In genomic region chr1:180028864-180029263, GRCh38 we compare ENCODE assay signal across 15 cellular contexts.
A peak's percentile ranks its signal among the peaks of the same experiment; 100 is the strongest.
DNase-seq lines count a peak whose midpoint lies in the region; ATAC-seq, FAIRE-seq and TF ChIP-seq lines count a peak whose summit lies in the region.
"Had no signal": no experiment of that assay in that cellular context is flagged by ENCODE, and none has a peak within 500 bp of the region (broad histone marks: within the 10 kb centered on the region; RNA-seq: fewer than 3 reads in every experiment).

No MANE protein-coding gene starts in this region.

- peaks cover 52% of the 10 kb centered on the region for H3K36me3 ChIP-seq in DND-41 (ENCODE audit: insufficient read depth, low read length)
- H3K36me3 ChIP-seq in K562 (ENCODE audit: control insufficient read depth, insufficient read depth, low read length): peaks cover 51% of the 10 kb centered on the region
- peaks cover 40% of the 10 kb centered on the region for H3K36me3 ChIP-seq in neutrophil
- H3K36me3 ChIP-seq: brain microvascular endothelial cell had no signal

- TF ChIP-seq POLR2A in K562 (conservative IDR thresholded peaks at IDR 0.05): no peak

- H3K9me3 ChIP-seq in DND-41 (ENCODE audit: insufficient read depth, low read length, severe bottlenecking): no peaks in the 10 kb centered on the region
- H3K9me3 ChIP-seq in K562 (replicated peaks; ENCODE audit: control insufficient read depth, insufficient read depth, low read depth, low read length): no peaks in the 10 kb centered on the region
- H3K9me3 ChIP-seq in neutrophil: no peaks in the 10 kb centered on the region
- H3K9me3 ChIP-seq: left lung, SJCRH30 had no signal

- H3K9ac ChIP-seq in DND-41 (ENCODE audit: low read depth, low read length) (no peak overlapping the region), K562 (ENCODE audit: insufficient read depth in 1 of 2, low read depth in 2 of 2, low read length in 2 of 2) (no peak overlapping the region)

- H3K79me2 ChIP-seq in DND-41 (ENCODE audit: insufficient read depth, low read length): no peaks in the 10 kb centered on the region
- no peaks in the 10 kb centered on the region for H3K79me2 ChIP-seq in K562 (ENCODE audit: control insufficient read depth, insufficient read depth, low read length)

- H3K4me2 ChIP-seq in DND-41 (ENCODE audit: insufficient read depth, low read length) (no peak overlapping the region), K562 (ENCODE audit: insufficient read depth, low read length) (no peak overlapping the region)

- no peaks in the 10 kb centered on the region for H3K4me1 ChIP-seq in DND-41 (ENCODE audit: insufficient read depth, low read length)
- H3K4me1 ChIP-seq in K562 (replicated peaks in 1 of 2; ENCODE audit: control insufficient read depth in 2 of 2, insufficient read depth in 2 of 2, low read length in 2 of 2): no peaks in the 10 kb centered on the region; a peak in 1 of 5 replicates
- H3K4me1 ChIP-seq in neutrophil (ENCODE audit: control insufficient read depth in 1 of 2, insufficient read depth in 1 of 2, low read depth in 1 of 2, low read length in 1 of 2): peaks cover 21 to 23% of the 10 kb centered on the region in 2 experiments
- H3K4me1 ChIP-seq: SJCRH30 had no signal

- intact Hi-C loops in K562 (cut with micrococcal nuclease): no loop called here

- CTCF ChIA-PET in K562 (lab: Yijun Ruan, JAX; ENCODE audit: low intra/inter-chr PET ratio): no interaction called here

- WGBS in K562 (ENCODE audit: insufficient coverage, low coverage, missing lambda C conversion rate): 87% methylated on average over 1 of the region's 1 CpG

- TF ChIP-seq CTCF in DND-41 (IDR thresholded peaks at IDR 0.05; ENCODE audit: borderline replicate concordance, extremely low read depth, low read length, poor library complexity, severe bottlenecking) (peak; percentile 38), HL-60 (IDR thresholded peaks at IDR 0.05; ENCODE audit: insufficient read depth, low read length) (no peak), K562 (IDR thresholded peaks at IDR 0.05 in 2 of 3, conservative IDR thresholded peaks at IDR 0.05 in 1 of 3; ENCODE audit: insufficient read depth in 2 of 3, low read depth in 1 of 3, low read length in 3 of 3) (peak in 1 of 3 experiments; percentile 32; a peak in 2 of 6 replicates), neutrophil (IDR thresholded peaks at IDR 0.05) (no peak)

- TF ChIP-seq RAD21 in K562 (CRISPR knock-in tag; conservative IDR thresholded peaks at IDR 0.05 in 1 of 2, IDR thresholded peaks at IDR 0.05 in 1 of 2): 0 out of 4 replicates have a peak, but pooled peaks of 1 of the 2 experiments have one; percentile 22

- TF ChIP-seq EP300 in K562 (IDR thresholded peaks at IDR 0.05; ENCODE audit: low read length): no peak

- in situ Hi-C loops in K562 (cut with MboI): no loop called here

- DNase-seq in DND-41 (no peak), HL-60 (ENCODE audit: low read depth in 1 of 2, low spot score in 1 of 2) (no peak), K562 (ENCODE audit: extremely low read depth in 1 of 4, low spot score in 3 of 4) (no peak), DMS153 treated with DMSO at 0.1 percent for 48 hours (lab: John Stamatoyannopoulos, UW; ENCODE audit: unreplicated experiment) (no peak), UCSD-AML1 (lab: John Stamatoyannopoulos, UW; ENCODE audit: unreplicated experiment) (no peak)
- DNase-seq: activated CD4-positive, alpha-beta T cell treated with anti-CD3 and anti-CD28 coated beads for 48 hours; effector CD4-positive, alpha-beta T cell; left lung; NCI-H1105; SJCRH30; T-helper 9 cell had no signal

- no peaks in the 10 kb centered on the region for H3K9me1 ChIP-seq in K562 (ENCODE audit: control insufficient read depth, insufficient read depth, low read length)

- POLR2A ChIA-PET in K562 (lab: Yijun Ruan, JAX): interaction anchor here (0.8 kb wide), 1 partner anchor 23 kb away, joined by 3 read pairs; no protein-coding TSS in a partner anchor

- no TSS peak for BruUV-seq in K562 (replicated peaks; lab: Mats Ljungman, UMichigan)

- H4K20me1 ChIP-seq in DND-41 (ENCODE audit: insufficient read depth, low read length) (no peaks in the 10 kb centered on the region), K562 (replicated peaks; ENCODE audit: control insufficient read depth, insufficient read depth, low read length) (no peaks in the 10 kb centered on the region)

- ATAC-seq in DND-41 (ENCODE audit: insufficient read depth, low read depth) (no peak), K562 (peak; percentile 35; the same call in 1 of the 3 replicates), HG03025 (IDR thresholded peaks at IDR 0.05; ENCODE audit: low FRiP score, unreplicated experiment) (no peak)

- H3K27ac ChIP-seq in DND-41 (ENCODE audit: low read length) (no peak overlapping the region), HL-60 (replicated peaks) (0 out of 2 replicates have a peak overlapping the region, but pooled peaks have one; percentile 14), K562 (ENCODE audit: extremely low read depth, low read depth, low read length) (no peak overlapping the region), neutrophil (peak overlapping the region; percentile 71)
- H3K27ac ChIP-seq: brain microvascular endothelial cell, SJCRH30 had no signal

- no peak for FAIRE-seq in K562 (lab: Jason Lieb, UNC)
- FAIRE-seq: frontal cortex had no signal

- no peak overlapping the region for H3K4me3 ChIP-seq in DND-41 (ENCODE audit: low read depth in 1 of 2, low read length in 2 of 2)
- no peak overlapping the region for H3K4me3 ChIP-seq in HL-60 (replicated peaks; ENCODE audit: insufficient read depth, low read length)
- H3K4me3 ChIP-seq in K562: no peak overlapping the region
- H3K4me3 ChIP-seq in neutrophil (ENCODE audit: low read depth in 1 of 2, low read length in 1 of 2): no peak overlapping the region
- H3K4me3 ChIP-seq: left lung, SJCRH30 had no signal

- H3K27me3 ChIP-seq in DND-41 (ENCODE audit: insufficient read depth, low read length, poor library complexity) (no peaks in the 10 kb centered on the region), HL-60 (ENCODE audit: insufficient read depth, poor library complexity, severe bottlenecking) (no peaks in the 10 kb centered on the region), K562 (ENCODE audit: control insufficient read depth in 2 of 2, insufficient read depth in 2 of 2, low read length in 2 of 2) (no peaks in the 10 kb centered on the region), neutrophil (no peaks in the 10 kb centered on the region)
- H3K27me3 ChIP-seq: brain microvascular endothelial cell, left lung, SJCRH30 had no signal

- no peak overlapping the region for H2AFZ ChIP-seq in DND-41 (ENCODE audit: low read depth, low read length)
- H2AFZ ChIP-seq in K562 (ENCODE audit: low read depth, low read length): no peak overlapping the region

TF ChIP-seq in K562, 482 proteins besides CTCF, POLR2A, EP300 and RAD21:
- TF ChIP-seq NR2C2 (CRISPR knock-in tag; IDR thresholded peaks at IDR 0.05) (no peak), NR2C2 (tag; IDR thresholded peaks at IDR 0.05) (no peak), E4F1 (CRISPR knock-in tag; IDR thresholded peaks at IDR 0.05; ENCODE audit: borderline replicate concordance) (no peak), TAF15 (IDR thresholded peaks at IDR 0.05; ENCODE audit: low read depth, low read length) (no peak), ZNF77 (CRISPR knock-in tag; IDR thresholded peaks at IDR 0.05) (no peak), ZNF644 (tag; IDR thresholded peaks at IDR 0.05; ENCODE audit: low read depth) (no peak), KAT8 (IDR thresholded peaks at IDR 0.05; ENCODE audit: low read depth) (no peak)
TF ChIP-seq in K562: peak in this region for 0.

Comparison
In these comparisons a context has a peak if more than half of its experiments do, and no peak if none do; other contexts are left out.
1. H3K27ac ChIP-seq: peak in HL-60 (single experiment) and neutrophil (single experiment); none in DND-41 (single experiment) and K562 (single experiment).